ENCODE assay signal across 16 cellular contexts in the genomic region with DNA sequence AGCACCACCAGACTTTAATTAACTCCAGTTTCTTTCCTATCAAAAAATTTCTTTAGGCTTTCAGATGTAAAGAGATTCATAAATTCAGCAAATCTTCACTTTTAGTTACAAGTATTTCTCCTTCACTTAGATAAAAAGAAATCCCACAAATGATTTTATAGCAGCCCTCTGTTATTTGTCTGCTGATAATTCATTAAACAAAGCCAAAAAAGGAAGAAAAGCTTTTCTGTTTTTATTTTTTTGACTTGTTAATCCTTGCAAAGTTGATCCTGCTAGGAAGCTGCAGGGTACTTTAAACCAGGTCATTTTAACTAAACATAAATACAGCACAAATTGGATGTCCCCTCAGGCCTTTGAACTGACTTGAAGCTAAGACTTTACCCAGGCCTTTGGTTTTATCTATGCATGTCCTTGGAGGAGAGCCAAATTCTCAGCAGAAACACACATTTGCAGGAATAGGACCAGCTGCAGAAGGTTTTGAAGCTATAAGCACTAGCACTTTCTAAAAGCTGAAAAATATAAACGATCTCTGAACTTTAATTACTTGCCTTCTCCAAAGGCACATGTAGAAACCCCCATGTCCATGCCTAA. TPM values are rescaled to one million over a fixed set of nuclear protein-coding genes. Genes with fewer than 3 reads are reported as not detected.
A peak's percentile ranks its signal among the peaks of the same experiment; 100 is the strongest.
DNase-seq lines count a peak whose midpoint lies in the region; ATAC-seq and TF ChIP-seq lines count a peak whose summit lies in the region.
"Had no signal": no experiment of that assay in that cellular context is flagged by ENCODE, and none has a peak within 500 bp of the region (broad histone marks: within the 10 kb centered on the region; RNA-seq: fewer than 3 reads in every experiment).

No MANE protein-coding gene starts in this region.

- H3K4me1 ChIP-seq in A673 (ENCODE audit: insufficient read depth, low read length, poor library complexity, severe bottlenecking) (peaks cover 6% of the 10 kb centered on the region), GM23338 (ENCODE audit: insufficient read depth) (peaks cover 14% of the 10 kb centered on the region; the same call in 1 of the 2 replicates), SJCRH30 (no peaks in the 10 kb centered on the region), hepatocyte (ENCODE audit: insufficient read depth) (peaks cover 22% of the 10 kb centered on the region)

- DNase-seq in A673 (ENCODE audit: low spot score): peak; percentile 17
- no peak for DNase-seq in GM23338 (ENCODE audit: low spot score)
- DNase-seq in SJCRH30: peak; percentile 18 to 69
- DNase-seq in hepatocyte (ENCODE audit: low spot score): peak; percentile 76
- DNase-seq in kidney tubule cell (ENCODE audit: low spot score): no peak
- DNase-seq in stimulated activated CD4-positive, alpha-beta T cell treated with anti-CD3 and anti-CD28 coated beads, Interleukin-12 subunit alpha, Interleukin-12 subunit beta, amount 100 ng/mL, for 4 hours: no peak
- DNase-seq in iPS-NIHi11 (ENCODE audit: low spot score): no peak
- DNase-seq: activated T-cell treated with anti-CD3 and anti-CD28 coated beads, Interleukin-2, amount 50 U/mL, for 1 hour; aorta; C1 segment of cervical spinal cord; esophagus squamous epithelium; kidney; RPMI8226; stimulated activated CD4-positive, alpha-beta T cell treated with anti-CD3 and anti-CD28 coated beads, Interleukin-4, amount 100 ng/mL, for 1 hour had no signal

- no peaks in the 10 kb centered on the region for H3K36me3 ChIP-seq in A673 (ENCODE audit: insufficient read depth, low read length, poor library complexity, severe bottlenecking)
- H3K36me3 ChIP-seq in GM23338 (ENCODE audit: insufficient read depth): no peaks in the 10 kb centered on the region
- no peaks in the 10 kb centered on the region for H3K36me3 ChIP-seq in SJCRH30
- no peaks in the 10 kb centered on the region for H3K36me3 ChIP-seq in hepatocyte (replicated peaks; ENCODE audit: insufficient read depth, low read depth)
- H3K36me3 ChIP-seq: esophagus squamous epithelium had no signal

- POLR2A ChIA-PET in A673 (lab: Charles Lee; ENCODE audit: low non-redundant PET): interaction anchor here (0.6 kb wide), 1 partner anchor 20 kb away, joined by 3 read pairs; no protein-coding TSS in a partner anchor

- no peak for TF ChIP-seq CTCF in A673 (conservative IDR thresholded peaks at IDR 0.05; ENCODE audit: low read depth, low read length)
- TF ChIP-seq CTCF in GM23338 (conservative IDR thresholded peaks at IDR 0.05; ENCODE audit: low read depth in 2 of 2): no peak
- TF ChIP-seq CTCF in hepatocyte (IDR thresholded peaks at IDR 0.05; ENCODE audit: poor library complexity): no peak

- peaks cover 1% of the 10 kb centered on the region for H3K27me3 Mint-ChIP-seq in GM23338 (ENCODE audit: insufficient read depth, low read depth, poor library complexity)

- ATAC-seq in GM23338 (no peak), HG02588 (IDR thresholded peaks at IDR 0.05; ENCODE audit: unreplicated experiment) (no peak)
- ATAC-seq: HCT116 had no signal

- H3K9me2 ChIP-seq in GM23338 (ENCODE audit: insufficient read depth) (no peaks in the 10 kb centered on the region), hepatocyte (replicated peaks; ENCODE audit: insufficient read depth) (no peaks in the 10 kb centered on the region)

- H3K4me1 Mint-ChIP-seq in GM23338: peaks cover 4% of the 10 kb centered on the region; the same call in 1 of the 3 replicates

- peaks cover 7% of the 10 kb centered on the region; the same call in 2 of the 3 replicates for H3K36me3 Mint-ChIP-seq in GM23338 (ENCODE audit: low read depth)

- H3K27ac ChIP-seq in A673 (ENCODE audit: low read depth, low read length, poor library complexity, severe bottlenecking) (no peak overlapping the region), GM23338 (ENCODE audit: low read depth) (no peak overlapping the region), SJCRH30 (no peak overlapping the region), hepatocyte (peak overlapping the region; percentile 28)
- H3K27ac ChIP-seq: esophagus squamous epithelium had no signal

- H3K4me2 ChIP-seq in GM23338 (no peak overlapping the region), hepatocyte (peak overlapping the region; percentile 14)

- H3K9me3 ChIP-seq in A673 (ENCODE audit: low read depth, low read length, poor library complexity, severe bottlenecking): no peaks in the 10 kb centered on the region
- H3K9me3 ChIP-seq in SJCRH30 (replicated peaks): no peaks in the 10 kb centered on the region
- no peaks in the 10 kb centered on the region for H3K9me3 ChIP-seq in hepatocyte (ENCODE audit: low read depth)
- H3K9me3 ChIP-seq: esophagus squamous epithelium had no signal

- 0 out of 2 replicates have a peak overlapping the region, but pooled peaks have one; percentile 12 for H2AFZ ChIP-seq in GM23338
- H2AFZ ChIP-seq in hepatocyte: no peak overlapping the region

- WGBS in hepatocyte (ENCODE audit: low lambda C conversion rate, missing lambda C conversion rate): 33% methylated on average over 1 of the region's 1 CpG

- no TSS peak for BruUV-seq in A673 (replicated peaks; lab: Mats Ljungman, UMichigan)

- H3K4me3 ChIP-seq in A673 (ENCODE audit: low read depth, low read length, poor library complexity, severe bottlenecking) (no peak overlapping the region), GM23338 (no peak overlapping the region), SJCRH30 (no peak overlapping the region), hepatocyte (no peak overlapping the region)
- H3K4me3 ChIP-seq: esophagus squamous epithelium had no signal

- H4K20me1 ChIP-seq in GM23338 (replicated peaks; ENCODE audit: insufficient read depth) (no peaks in the 10 kb centered on the region), hepatocyte (ENCODE audit: insufficient read depth, poor library complexity, severe bottlenecking) (no peaks in the 10 kb centered on the region)

- peaks cover 8% of the 10 kb centered on the region; the same call in 2 of the 3 replicates for H3K9me3 Mint-ChIP-seq in GM23338

- no peaks in the 10 kb centered on the region for H3K79me2 ChIP-seq in GM23338 (replicated peaks; ENCODE audit: insufficient read depth)
- no peaks in the 10 kb centered on the region for H3K79me2 ChIP-seq in hepatocyte

- no peaks in the 10 kb centered on the region for H3F3A ChIP-seq in GM23338 (replicated peaks; ENCODE audit: low read depth)

- H3K4me3 Mint-ChIP-seq in GM23338: no peak overlapping the region

- intact Hi-C loops in A673 (cut with micrococcal nuclease; ENCODE audit: unreplicated experiment): no loop called here

- H3K27ac Mint-ChIP-seq in GM23338: no peak overlapping the region

- H3K27me3 ChIP-seq in A673 (replicated peaks; ENCODE audit: insufficient read depth, low read depth, low read length, poor library complexity) (no peaks in the 10 kb centered on the region), GM23338 (ENCODE audit: insufficient read depth) (no peaks in the 10 kb centered on the region), SJCRH30 (no peaks in the 10 kb centered on the region), hepatocyte (no peaks in the 10 kb centered on the region)
- H3K27me3 ChIP-seq: esophagus squamous epithelium had no signal

- CTCF ChIA-PET in A673 (lab: Charles Lee): no interaction called here

TF ChIP-seq in GM23338, 12 proteins besides CTCF, POLR2A, EP300 and RAD21 (continues in another document):
- no peak for TF ChIP-seq ZNF114 (CRISPR knock-in tag; IDR thresholded peaks at IDR 0.05)
- TF ChIP-seq, protein P1, sequence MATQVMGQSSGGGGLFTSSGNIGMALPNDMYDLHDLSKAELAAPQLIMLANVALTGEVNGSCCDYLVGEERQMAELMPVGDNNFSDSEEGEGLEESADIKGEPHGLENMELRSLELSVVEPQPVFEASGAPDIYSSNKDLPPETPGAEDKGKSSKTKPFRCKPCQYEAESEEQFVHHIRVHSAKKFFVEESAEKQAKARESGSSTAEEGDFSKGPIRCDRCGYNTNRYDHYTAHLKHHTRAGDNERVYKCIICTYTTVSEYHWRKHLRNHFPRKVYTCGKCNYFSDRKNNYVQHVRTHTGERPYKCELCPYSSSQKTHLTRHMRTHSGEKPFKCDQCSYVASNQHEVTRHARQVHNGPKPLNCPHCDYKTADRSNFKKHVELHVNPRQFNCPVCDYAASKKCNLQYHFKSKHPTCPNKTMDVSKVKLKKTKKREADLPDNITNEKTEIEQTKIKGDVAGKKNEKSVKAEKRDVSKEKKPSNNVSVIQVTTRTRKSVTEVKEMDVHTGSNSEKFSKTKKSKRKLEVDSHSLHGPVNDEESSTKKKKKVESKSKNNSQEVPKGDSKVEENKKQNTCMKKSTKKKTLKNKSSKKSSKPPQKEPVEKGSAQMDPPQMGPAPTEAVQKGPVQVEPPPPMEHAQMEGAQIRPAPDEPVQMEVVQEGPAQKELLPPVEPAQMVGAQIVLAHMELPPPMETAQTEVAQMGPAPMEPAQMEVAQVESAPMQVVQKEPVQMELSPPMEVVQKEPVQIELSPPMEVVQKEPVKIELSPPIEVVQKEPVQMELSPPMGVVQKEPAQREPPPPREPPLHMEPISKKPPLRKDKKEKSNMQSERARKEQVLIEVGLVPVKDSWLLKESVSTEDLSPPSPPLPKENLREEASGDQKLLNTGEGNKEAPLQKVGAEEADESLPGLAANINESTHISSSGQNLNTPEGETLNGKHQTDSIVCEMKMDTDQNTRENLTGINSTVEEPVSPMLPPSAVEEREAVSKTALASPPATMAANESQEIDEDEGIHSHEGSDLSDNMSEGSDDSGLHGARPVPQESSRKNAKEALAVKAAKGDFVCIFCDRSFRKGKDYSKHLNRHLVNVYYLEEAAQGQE (IDR thresholded peaks at IDR 0.05; ENCODE audit: unreplicated experiment): no peak

RNA-seq across cellular contexts. Expression of a gene that starts 57.5 kb away (rescaled TPM):
- total RNA-seq in A673 (2021) (7.8 and 10.0 TPM in 2 replicates), hepatocyte (70.9 and 73.4 TPM in 2 replicates)
- 63.2 and 68.1 TPM in 2 replicates for total RNA-seq in GM23338 (2014; rRNA removed; shearing (Covaris generic))
- polyA plus RNA-seq in GM23338 (2016; fragmentation: Nextera tagmentation; extraction: Ambion mirVana) (17.3 and 19.5 TPM in 2 replicates), hepatocyte (15.1 and 17.2 TPM in 2 replicates)
- 14.6 and 16.3 TPM in 2 replicates for total RNA-seq in SJCRH30 (2014; rRNA removed; shearing (Covaris generic))

Comparison
In these comparisons a context has a peak if more than half of its experiments do, and no peak if none do; other contexts are left out.
1. DNase-seq: peak in A673 (single experiment), SJCRH30 (2 of 2) and hepatocyte (single experiment); none in GM23338 (single experiment), kidney tubule cell (single experiment), stimulated activated CD4-positive, alpha-beta T cell treated with anti-CD3 and anti-CD28 coated beads, Interleukin-12 subunit alpha, Interleukin-12 subunit beta, amount 100 ng/mL, for 4 hours (single experiment) and iPS-NIHi11 (single experiment).